1 cellular context compared by ENCODE assay signal in genomic region chr1:20290624-20291597, GRCh38.
TF ChIP-seq lines count a peak whose summit lies in the region.

TSS of gene VWA5B1 (plus strand) at chr1:20290875. CDS start at chr1:20310602, 19,727 bp downstream.

TF ChIP-seq in WTC11, 78 proteins besides CTCF, POLR2A, EP300 and RAD21:
- no peak for TF ChIP-seq GTF2I (CRISPR knock-in tag; conservative IDR thresholded peaks at IDR 0.05)
- TF ChIP-seq ARID4B (CRISPR knock-in tag; IDR thresholded peaks at IDR 0.05; ENCODE audit: borderline replicate concordance): 0 out of 2 replicates have a peak, but pooled peaks have one; percentile 39
- TF ChIP-seq SMAD4 (CRISPR knock-in tag; IDR thresholded peaks at IDR 0.05): no peak
- TF ChIP-seq CBFB (CRISPR knock-in tag; IDR thresholded peaks at IDR 0.05; ENCODE audit: low read depth): no peak
- TF ChIP-seq MAX (CRISPR knock-in tag; IDR thresholded peaks at IDR 0.05): peak; percentile 35; the same call in 1 of the 2 replicates
- TF ChIP-seq USF1 (CRISPR knock-in tag; IDR thresholded peaks at IDR 0.05): no peak
- TF ChIP-seq CREM (CRISPR knock-in tag; IDR thresholded peaks at IDR 0.05): no peak
- no peak for TF ChIP-seq ZNF671 (CRISPR knock-in tag; IDR thresholded peaks at IDR 0.05)
- no peak for TF ChIP-seq ZBTB21 (CRISPR knock-in tag; IDR thresholded peaks at IDR 0.05; ENCODE audit: borderline replicate concordance)
- no peak for TF ChIP-seq GRHL2 (CRISPR knock-in tag; IDR thresholded peaks at IDR 0.05; ENCODE audit: insufficient replicate concordance, severe bottlenecking)
- TF ChIP-seq SP1 (CRISPR knock-in tag; conservative IDR thresholded peaks at IDR 0.05): 0 out of 2 replicates have a peak, but pooled peaks have one; percentile 35
- TF ChIP-seq ZNF219 (CRISPR knock-in tag; IDR thresholded peaks at IDR 0.05; ENCODE audit: borderline replicate concordance): no peak
- no peak for TF ChIP-seq AFF4 (CRISPR knock-in tag; IDR thresholded peaks at IDR 0.05; ENCODE audit: borderline replicate concordance)
